ENCODE assay signal across 19 cellular contexts in the genomic region with DNA sequence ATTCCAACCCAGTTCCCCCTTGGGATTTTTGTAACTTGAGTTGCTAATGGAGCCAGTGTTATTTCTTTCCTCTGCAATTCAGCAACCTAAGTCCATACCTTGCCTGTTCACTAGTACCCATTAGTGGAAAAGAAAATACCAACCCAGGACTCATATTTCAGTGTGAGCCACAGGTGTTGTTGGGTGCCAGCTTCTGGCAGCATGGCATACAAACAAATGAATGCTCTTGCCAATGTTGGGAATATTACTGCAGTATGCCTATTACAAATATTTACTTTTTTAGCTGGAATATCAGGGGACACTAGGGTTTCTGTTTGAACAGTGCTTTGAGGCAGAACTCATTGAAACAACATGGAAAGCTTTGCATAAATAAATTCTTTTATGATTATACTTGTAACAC.
A peak's percentile ranks its signal among the peaks of the same experiment; 100 is the strongest.
DNase-seq lines count a peak whose midpoint lies in the region; ATAC-seq lines count a peak whose summit lies in the region.
"Had no signal": no experiment of that assay in that cellular context is flagged by ENCODE, and none has a peak within 500 bp of the region (broad histone marks: within the 10 kb centered on the region; RNA-seq: fewer than 3 reads in every experiment).

No MANE protein-coding gene starts in this region.

- peak; percentile 34 for DNase-seq in COLO668 (lab: John Stamatoyannopoulos, UW; ENCODE audit: unreplicated experiment)
- peak; percentile 25 for DNase-seq in NCI-H1105 (lab: John Stamatoyannopoulos, UW)
- peak; percentile 21 for DNase-seq in NCI-H345 treated with DMSO at 0.1 percent for 48 hours (lab: John Stamatoyannopoulos, UW; ENCODE audit: unreplicated experiment)
- DNase-seq in SHP77 (lab: John Stamatoyannopoulos, UW) = peak; percentile 26 to 57
- no peak for DNase-seq in dermis blood vessel endothelial cell
- DNase-seq in activated CD4-positive, alpha-beta T cell treated with anti-CD3 and anti-CD28 coated beads, Interleukin-2, amount 50 U/mL, for 4 hours = no peak
- DNase-seq: AML-193, Calu3, EL, H9, Karpas-422, NCI-H1436, NCI-H2171, NCI-H524, Peyer's patch, Right ventricle myocardium superior, T-helper 17 cell had no signal

- no peak for ATAC-seq in GM19324 (IDR thresholded peaks at IDR 0.05; ENCODE audit: low FRiP score, unreplicated experiment)
- ATAC-seq in GM18858 (IDR thresholded peaks at IDR 0.05; ENCODE audit: unreplicated experiment) = no peak
- ATAC-seq: T-helper 17 cell had no signal

Comparison
In these comparisons a context has a peak if more than half of its experiments do, and no peak if none do; other contexts are left out.
1. DNase-seq: peak in COLO668 (single experiment), NCI-H1105 (single experiment), NCI-H345 treated with DMSO at 0.1 percent for 48 hours (single experiment) and SHP77 (2 of 2); none in dermis blood vessel endothelial cell (single experiment) and activated CD4-positive, alpha-beta T cell treated with anti-CD3 and anti-CD28 coated beads, Interleukin-2, amount 50 U/mL, for 4 hours (0 of 2).